ENCODE assay signal across 10 cellular contexts in genomic region chr17:28737770-28738679, GRCh38. TPM values are rescaled to one million over a fixed set of nuclear protein-coding genes. Genes with fewer than 3 reads are reported as not detected.
DNase-seq lines count a peak whose midpoint lies in the region; ATAC-seq, FAIRE-seq and TF ChIP-seq lines count a peak whose summit lies in the region.
"Had no signal": no experiment of that assay in that cellular context is flagged by ENCODE, and none has a peak within 500 bp of the region (broad histone marks: within the 10 kb centered on the region; RNA-seq: fewer than 3 reads in every experiment).

No MANE protein-coding gene starts in this region.

- peaks cover 19% of the 10 kb centered on the region for H3K4me1 ChIP-seq in HepG2 (ENCODE audit: insufficient read depth, low read length)
- peaks cover 23% of the 10 kb centered on the region for H3K4me1 ChIP-seq in MM.1S (ENCODE audit: low read length)
- no peaks in the 10 kb centered on the region for H3K4me1 ChIP-seq in prostate gland (replicated peaks)

- TF ChIP-seq EP300 in HepG2 (IDR thresholded peaks at IDR 0.05; ENCODE audit: low read depth in 2 of 2, low read length in 2 of 2) (no peak), HepG2 (CRISPR knock-in tag; IDR thresholded peaks at IDR 0.05; ENCODE audit: borderline replicate concordance) (no peak)

- 95% methylated on average over 16 of the region's 22 CpGs for WGBS in HepG2 (ENCODE audit: low lambda C conversion rate)
- WGBS in prostate gland, result 85% methylated on average over 22 of the region's 22 CpGs

- in situ Hi-C loops in HepG2 (cut with HindIII; ENCODE audit: extremely low pct_ligation_motif_present, low pct_unique_long_range_greater_than_20kb), result loop anchor here (25.0 kb wide), 1 partner anchor 374 kb away; no protein-coding TSS in a partner anchor

- POLR2A ChIA-PET in HepG2 (lab: Yijun Ruan, JAX), result interaction anchor here (1.2 kb wide), 1 partner anchor 18 kb away, joined by 3 read pairs; the partner anchor contains the start of gene RPL23A

- peaks cover 1% of the 10 kb centered on the region; the same call in 1 of the 2 replicates for H3F3A ChIP-seq in MM.1S (ENCODE audit: insufficient read depth, low read length)

- H3K27ac ChIP-seq in HepG2 (ENCODE audit: extremely low read length, insufficient read depth, low read length), result no peak overlapping the region
- no peak overlapping the region for H3K27ac ChIP-seq in MM.1S (ENCODE audit: low read length)
- H3K27ac ChIP-seq in prostate gland, result no peak overlapping the region
- H3K27ac ChIP-seq: SJSA1 had no signal

- no peaks in the 10 kb centered on the region for H3K9me3 ChIP-seq in HepG2 (ENCODE audit: low read length)
- no peaks in the 10 kb centered on the region for H3K9me3 ChIP-seq in MM.1S (replicated peaks; ENCODE audit: insufficient read depth, low read length)
- H3K9me3 ChIP-seq in prostate gland, result no peaks in the 10 kb centered on the region
- H3K9me3 ChIP-seq: SJSA1 had no signal

- no peak overlapping the region for H3K9ac ChIP-seq in HepG2 (ENCODE audit: insufficient read depth, low read depth, low read length)
- no peak overlapping the region for H3K9ac ChIP-seq in MM.1S (ENCODE audit: low read length)

- intact Hi-C loops in HepG2 (cut with micrococcal nuclease; ENCODE audit: unreplicated experiment) (no loop called here), prostate gland (cut with DNase I) (no loop called here)

- no TSS peak for BruUV-seq in HepG2 (replicated peaks; lab: Mats Ljungman, UMichigan)

- H3K4me3 ChIP-seq in HepG2 (replicated peaks in 1 of 3; ENCODE audit: insufficient read depth in 1 of 3, low read depth in 2 of 3, low read length in 3 of 3) (no peak overlapping the region), MM.1S (ENCODE audit: low read length) (no peak overlapping the region), prostate gland (no peak overlapping the region)
- H3K4me3 ChIP-seq: SJSA1 had no signal

- H3K36me3 ChIP-seq in HepG2 (replicated peaks in 1 of 2; ENCODE audit: control insufficient read depth in 1 of 2, insufficient read depth in 2 of 2, low read length in 2 of 2) (peaks cover 2 to 11% of the 10 kb centered on the region in 2 experiments; a peak in 3 of 5 replicates), MM.1S (replicated peaks; ENCODE audit: insufficient read depth, low read length) (no peaks in the 10 kb centered on the region), prostate gland (peaks cover 0 to 3% of the 10 kb centered on the region in 2 donors)
- H3K36me3 ChIP-seq: SJSA1 had no signal

- ATAC-seq in GM21360 (IDR thresholded peaks at IDR 0.05; ENCODE audit: unreplicated experiment) (peak; percentile 51), HG03520 (IDR thresholded peaks at IDR 0.05; ENCODE audit: unreplicated experiment) (peak; percentile 58), HepG2 (no peak; the same call in 2 of the 3 replicates)

- no peaks in the 10 kb centered on the region for H3K9me2 ChIP-seq in MM.1S (replicated peaks; ENCODE audit: insufficient read depth, low read length)

- no peak for TF ChIP-seq CTCF in HepG2 (CRISPR knock-in tag; IDR thresholded peaks at IDR 0.05)
- no peak for TF ChIP-seq CTCF in MM.1S (IDR thresholded peaks at IDR 0.05; ENCODE audit: low read length)
- TF ChIP-seq CTCF in prostate gland (IDR thresholded peaks at IDR 0.05), result no peak

- TF ChIP-seq RAD21 in HepG2 (CRISPR knock-in tag; IDR thresholded peaks at IDR 0.05), result no peak

- CTCF ChIA-PET in HepG2 (lab: Yijun Ruan, JAX; ENCODE audit: low intra/inter-chr PET ratio, low total read pairs), result no interaction called here

- no peaks in the 10 kb centered on the region for H3K79me2 ChIP-seq in HepG2 (ENCODE audit: insufficient read depth, low read length)
- H3K79me2 ChIP-seq in MM.1S (ENCODE audit: low read length), result no peaks in the 10 kb centered on the region

- FAIRE-seq in HepG2 (lab: Jason Lieb, UNC), result no peak

- peak; percentile 75 for TF ChIP-seq POLR2A in GM15510 (IDR thresholded peaks at IDR 0.05; ENCODE audit: borderline replicate concordance, extremely low read depth, insufficient read length)
- no peak for TF ChIP-seq POLR2A in HepG2 (IDR thresholded peaks at IDR 0.05; ENCODE audit: insufficient read depth in 1 of 2, low read depth in 2 of 2, low read length in 2 of 2)
- TF ChIP-seq POLR2A in prostate gland (IDR thresholded peaks at IDR 0.05), result no peak

- H3K4me2 ChIP-seq in HepG2 (ENCODE audit: low read depth, low read length), result no peak overlapping the region
- H3K4me2 ChIP-seq in MM.1S (ENCODE audit: low read depth, low read length), result no peak overlapping the region

- H2AFZ ChIP-seq in HepG2 (ENCODE audit: low read length) (no peak overlapping the region), MM.1S (ENCODE audit: low read length) (no peak overlapping the region)

- DNase-seq in HepG2 (ENCODE audit: low spot score) (no peak), MM.1S (no peak), NCI-H446 treated with DMSO at 0.1 percent for 48 hours (lab: John Stamatoyannopoulos, UW) (no peak), SK-N-DZ (ENCODE audit: low spot score) (no peak), prostate gland (ENCODE audit: low spot score) (no peak)
- DNase-seq: left cardiac atrium had no signal

- no peaks in the 10 kb centered on the region for H3K27me3 ChIP-seq in HepG2 (ENCODE audit: control insufficient read depth in 1 of 2, insufficient read depth in 2 of 2, low read length in 2 of 2)
- H3K27me3 ChIP-seq in MM.1S (replicated peaks; ENCODE audit: insufficient read depth, low read length), result no peaks in the 10 kb centered on the region
- no peaks in the 10 kb centered on the region for H3K27me3 ChIP-seq in prostate gland (replicated peaks; ENCODE audit: insufficient read depth)
- H3K27me3 ChIP-seq: SJSA1 had no signal

- H4K20me1 ChIP-seq in HepG2 (ENCODE audit: insufficient read depth, low read length) (no peaks in the 10 kb centered on the region), MM.1S (ENCODE audit: insufficient read depth, low read length) (no peaks in the 10 kb centered on the region)

RNA-seq across cellular contexts. Expression of gene TRAF4, which starts 5.8 kb away (rescaled TPM):
- total RNA-seq in HepG2 (2016; rRNA removed; fragmentation: Illumina TruSeq; extraction: Trizol) (56.6 and 89.9 TPM in 2 replicates), prostate gland (10 to 100 TPM; 43.1 to 59.8 TPM)
- 106 and 119 TPM in 2 replicates for total RNA-seq in HepG2 (2016; cell fraction: cytosol; rRNA removed; fragmentation: Illumina TruSeq; extraction: Trizol; ENCODE audit: low read depth)
- 49.2 and 95.4 TPM in 2 replicates for total RNA-seq in HepG2 (2016; cell fraction: insoluble cytoplasmic fraction; rRNA removed; fragmentation: Illumina TruSeq; extraction: Trizol)
- 159 and 170 TPM in 2 replicates for total RNA-seq in HepG2 (2016; cell fraction: membrane; rRNA removed; fragmentation: Illumina TruSeq; extraction: Trizol)
- 106 and 121 TPM in 2 replicates for total RNA-seq in HepG2 (2016; cell fraction: nucleus; rRNA removed; fragmentation: Illumina TruSeq; extraction: Trizol)
- 86.0 and 108 TPM in 2 replicates for polyA plus RNA-seq in HepG2 (2011; rRNA removed)
- polyA plus RNA-seq in HepG2 (2011; cell fraction: cytosol; rRNA removed), result 63.5 and 85.7 TPM in 2 replicates
- polyA plus RNA-seq in HepG2 (2011; cell fraction: nucleus; rRNA removed), result 436 and 553 TPM in 2 replicates
- 35.8 and 50.8 TPM in 2 replicates for polyA plus RNA-seq in HepG2 (2012)
- 89.5 and 97.9 TPM in 2 replicates for polyA plus RNA-seq in HepG2 (2016; cell fraction: cytosol; fragmentation: Illumina TruSeq; extraction: Trizol; ENCODE audit: low read depth)
- polyA plus RNA-seq in HepG2 (2016; cell fraction: insoluble cytoplasmic fraction; fragmentation: Illumina TruSeq; extraction: Trizol; ENCODE audit: low read depth), result 56.9 and 70.9 TPM in 2 replicates
- 144 TPM in 2 replicates for polyA plus RNA-seq in HepG2 (2016; cell fraction: membrane; fragmentation: Illumina TruSeq; extraction: Trizol; ENCODE audit: low read depth)
- polyA plus RNA-seq in HepG2 (2016; cell fraction: nucleus; fragmentation: Illumina TruSeq; extraction: Trizol; ENCODE audit: insufficient read depth, low read depth), result 269 and 270 TPM in 2 replicates
- 250 and 264 TPM in 2 replicates for polyA minus RNA-seq in HepG2 (2011; rRNA and poly(A)+ RNA removed; ENCODE audit: low replicate concordance)
- 43.5 and 58.9 TPM in 2 replicates for polyA minus RNA-seq in HepG2 (2011; cell fraction: cytosol; rRNA and poly(A)+ RNA removed)
- 197 TPM in 2 replicates for polyA minus RNA-seq in HepG2 (2011; cell fraction: nucleus; rRNA and poly(A)+ RNA removed)
- 125 and 130 TPM in 2 replicates for polyA plus RNA-seq in SK-N-DZ (2014; cell fraction: cytosol; rRNA removed)
- 171 and 225 TPM in 2 replicates for polyA plus RNA-seq in SK-N-DZ (2014; cell fraction: nucleus; rRNA removed)

RNA-seq across cellular contexts. Expression of gene NEK8, which starts 9.4 kb away (rescaled TPM):
- total RNA-seq in HepG2 (2016; rRNA removed; fragmentation: Illumina TruSeq; extraction: Trizol) (4.3 and 5.8 TPM in 2 replicates), prostate gland (10 to 100 TPM in 1 of 2 donors, 1 to 10 TPM in 1; 5.1 to 13.2 TPM)
- total RNA-seq in HepG2 (2016; cell fraction: cytosol; rRNA removed; fragmentation: Illumina TruSeq; extraction: Trizol; ENCODE audit: low read depth), result 2.1 and 2.5 TPM in 2 replicates
- 4.6 and 5.8 TPM in 2 replicates for total RNA-seq in HepG2 (2016; cell fraction: insoluble cytoplasmic fraction; rRNA removed; fragmentation: Illumina TruSeq; extraction: Trizol)
- total RNA-seq in HepG2 (2016; cell fraction: membrane; rRNA removed; fragmentation: Illumina TruSeq; extraction: Trizol), result 2.2 and 2.8 TPM in 2 replicates
- total RNA-seq in HepG2 (2016; cell fraction: nucleus; rRNA removed; fragmentation: Illumina TruSeq; extraction: Trizol), result 7.2 and 8.5 TPM in 2 replicates
- 13.5 and 15.6 TPM in 2 replicates for polyA plus RNA-seq in HepG2 (2011; rRNA removed)
- polyA plus RNA-seq in HepG2 (2011; cell fraction: cytosol; rRNA removed), result 6.9 and 8.5 TPM in 2 replicates
- 30.2 and 33.0 TPM in 2 replicates for polyA plus RNA-seq in HepG2 (2011; cell fraction: nucleus; rRNA removed)
- 5.5 and 5.8 TPM in 2 replicates for polyA plus RNA-seq in HepG2 (2012)
- polyA plus RNA-seq in HepG2 (2016; cell fraction: cytosol; fragmentation: Illumina TruSeq; extraction: Trizol; ENCODE audit: low read depth), result 0.73 and 0.88 TPM in 2 replicates
- polyA plus RNA-seq in HepG2 (2016; cell fraction: insoluble cytoplasmic fraction; fragmentation: Illumina TruSeq; extraction: Trizol; ENCODE audit: low read depth), result 4.8 and 5.9 TPM in 2 replicates
- 1.9 and 2.3 TPM in 2 replicates for polyA plus RNA-seq in HepG2 (2016; cell fraction: membrane; fragmentation: Illumina TruSeq; extraction: Trizol; ENCODE audit: low read depth)
- polyA plus RNA-seq in HepG2 (2016; cell fraction: nucleus; fragmentation: Illumina TruSeq; extraction: Trizol; ENCODE audit: insufficient read depth, low read depth), result 20.8 and 23.8 TPM in 2 replicates
- polyA minus RNA-seq in HepG2 (2011; rRNA and poly(A)+ RNA removed; ENCODE audit: low replicate concordance), result 21.9 and 30.0 TPM in 2 replicates
- 1.8 and 2.3 TPM in 2 replicates for polyA minus RNA-seq in HepG2 (2011; cell fraction: cytosol; rRNA and poly(A)+ RNA removed)
- polyA minus RNA-seq in HepG2 (2011; cell fraction: nucleus; rRNA and poly(A)+ RNA removed), result 18.7 and 19.6 TPM in 2 replicates
- 1.6 and 6.7 TPM in 2 replicates for polyA plus RNA-seq in SK-N-DZ (2014; cell fraction: cytosol; rRNA removed)
- 3.6 and 8.4 TPM in 2 replicates for polyA plus RNA-seq in SK-N-DZ (2014; cell fraction: nucleus; rRNA removed)

RNA-seq across cellular contexts. Expression of gene TLCD1, which starts 12.0 kb away (rescaled TPM):
- total RNA-seq in HepG2 (2016; rRNA removed; fragmentation: Illumina TruSeq; extraction: Trizol) (9.6 and 19.6 TPM in 2 replicates), prostate gland (10 to 100 TPM in 1 of 2 donors, 1 to 10 TPM in 1; 5.3 to 19.6 TPM)
- 10.7 and 11.5 TPM in 2 replicates for total RNA-seq in HepG2 (2016; cell fraction: cytosol; rRNA removed; fragmentation: Illumina TruSeq; extraction: Trizol; ENCODE audit: low read depth)
- total RNA-seq in HepG2 (2016; cell fraction: insoluble cytoplasmic fraction; rRNA removed; fragmentation: Illumina TruSeq; extraction: Trizol), result 10.3 and 16.0 TPM in 2 replicates
- 10.0 and 16.0 TPM in 2 replicates for total RNA-seq in HepG2 (2016; cell fraction: membrane; rRNA removed; fragmentation: Illumina TruSeq; extraction: Trizol)
- total RNA-seq in HepG2 (2016; cell fraction: nucleus; rRNA removed; fragmentation: Illumina TruSeq; extraction: Trizol), result 9.9 and 10.3 TPM in 2 replicates
- 14.9 and 18.1 TPM in 2 replicates for polyA plus RNA-seq in HepG2 (2011; rRNA removed)
- polyA plus RNA-seq in HepG2 (2011; cell fraction: cytosol; rRNA removed), result 20.9 and 25.5 TPM in 2 replicates
- 6.9 and 8.8 TPM in 2 replicates for polyA plus RNA-seq in HepG2 (2011; cell fraction: nucleus; rRNA removed)
- 10.5 and 12.7 TPM in 2 replicates for polyA plus RNA-seq in HepG2 (2012)
- 11.3 and 18.1 TPM in 2 replicates for polyA plus RNA-seq in HepG2 (2016; cell fraction: cytosol; fragmentation: Illumina TruSeq; extraction: Trizol; ENCODE audit: low read depth)
- 10.2 and 11.3 TPM in 2 replicates for polyA plus RNA-seq in HepG2 (2016; cell fraction: insoluble cytoplasmic fraction; fragmentation: Illumina TruSeq; extraction: Trizol; ENCODE audit: low read depth)
- 11.2 and 17.1 TPM in 2 replicates for polyA plus RNA-seq in HepG2 (2016; cell fraction: membrane; fragmentation: Illumina TruSeq; extraction: Trizol; ENCODE audit: low read depth)
- 24.7 and 27.8 TPM in 2 replicates for polyA plus RNA-seq in HepG2 (2016; cell fraction: nucleus; fragmentation: Illumina TruSeq; extraction: Trizol; ENCODE audit: insufficient read depth, low read depth)
- polyA minus RNA-seq in HepG2 (2011; rRNA and poly(A)+ RNA removed; ENCODE audit: low replicate concordance), result 20.6 and 67.0 TPM in 2 replicates
- polyA minus RNA-seq in HepG2 (2011; cell fraction: cytosol; rRNA and poly(A)+ RNA removed), result 5.7 and 8.6 TPM in 2 replicates
- polyA minus RNA-seq in HepG2 (2011; cell fraction: nucleus; rRNA and poly(A)+ RNA removed), result 6.7 TPM in 2 replicates
- polyA plus RNA-seq in SK-N-DZ (2014; cell fraction: cytosol; rRNA removed), result 8.8 and 11.8 TPM in 2 replicates
- 7.4 and 7.6 TPM in 2 replicates for polyA plus RNA-seq in SK-N-DZ (2014; cell fraction: nucleus; rRNA removed)

RNA-seq across cellular contexts. Expression of gene RPL23A, which starts 18.2 kb away (rescaled TPM):
- total RNA-seq in HepG2 (2016; rRNA removed; fragmentation: Illumina TruSeq; extraction: Trizol) (1,771 and 1,936 TPM in 2 replicates), prostate gland (100 to 1,000 TPM; 417 to 657 TPM)
- total RNA-seq in HepG2 (2016; cell fraction: cytosol; rRNA removed; fragmentation: Illumina TruSeq; extraction: Trizol; ENCODE audit: low read depth), result 2,822 and 3,167 TPM in 2 replicates
- total RNA-seq in HepG2 (2016; cell fraction: insoluble cytoplasmic fraction; rRNA removed; fragmentation: Illumina TruSeq; extraction: Trizol), result 1,674 and 1,907 TPM in 2 replicates
- total RNA-seq in HepG2 (2016; cell fraction: membrane; rRNA removed; fragmentation: Illumina TruSeq; extraction: Trizol), result 3,777 and 4,030 TPM in 2 replicates
- 614 and 698 TPM in 2 replicates for total RNA-seq in HepG2 (2016; cell fraction: nucleus; rRNA removed; fragmentation: Illumina TruSeq; extraction: Trizol)
- polyA plus RNA-seq in HepG2 (2011; rRNA removed), result 1,550 and 1,876 TPM in 2 replicates
- polyA plus RNA-seq in HepG2 (2011; cell fraction: cytosol; rRNA removed), result 799 and 1,152 TPM in 2 replicates
- polyA plus RNA-seq in HepG2 (2011; cell fraction: nucleus; rRNA removed), result 254 and 402 TPM in 2 replicates
- 2,570 and 3,235 TPM in 2 replicates for polyA plus RNA-seq in HepG2 (2012)
- polyA plus RNA-seq in HepG2 (2016; cell fraction: cytosol; fragmentation: Illumina TruSeq; extraction: Trizol; ENCODE audit: low read depth), result 2,876 and 3,535 TPM in 2 replicates
- polyA plus RNA-seq in HepG2 (2016; cell fraction: insoluble cytoplasmic fraction; fragmentation: Illumina TruSeq; extraction: Trizol; ENCODE audit: low read depth), result 1,761 and 1,897 TPM in 2 replicates
- 3,540 and 3,833 TPM in 2 replicates for polyA plus RNA-seq in HepG2 (2016; cell fraction: membrane; fragmentation: Illumina TruSeq; extraction: Trizol; ENCODE audit: low read depth)
- polyA plus RNA-seq in HepG2 (2016; cell fraction: nucleus; fragmentation: Illumina TruSeq; extraction: Trizol; ENCODE audit: insufficient read depth, low read depth), result 1,018 and 1,064 TPM in 2 replicates
- 414 and 1,016 TPM in 2 replicates for polyA minus RNA-seq in HepG2 (2011; rRNA and poly(A)+ RNA removed; ENCODE audit: low replicate concordance)
- 538 and 592 TPM in 2 replicates for polyA minus RNA-seq in HepG2 (2011; cell fraction: cytosol; rRNA and poly(A)+ RNA removed)
- polyA minus RNA-seq in HepG2 (2011; cell fraction: nucleus; rRNA and poly(A)+ RNA removed), result 303 and 433 TPM in 2 replicates
- 1,168 and 1,695 TPM in 2 replicates for polyA plus RNA-seq in SK-N-DZ (2014; cell fraction: cytosol; rRNA removed)
- 853 and 1,299 TPM in 2 replicates for polyA plus RNA-seq in SK-N-DZ (2014; cell fraction: nucleus; rRNA removed)

RNA-seq across cellular contexts. Expression of gene RAB34, which starts 20.4 kb away (rescaled TPM):
- total RNA-seq in HepG2 (2016; rRNA removed; fragmentation: Illumina TruSeq; extraction: Trizol), result 0.49 TPM in 1 of 2 replicates, not detected in the other
- total RNA-seq in HepG2 (2016; cell fraction: cytosol; rRNA removed; fragmentation: Illumina TruSeq; extraction: Trizol; ENCODE audit: low read depth), result not detected in 2 replicates
- 0.17 TPM in 1 of 2 replicates, not detected in the other for total RNA-seq in HepG2 (2016; cell fraction: insoluble cytoplasmic fraction; rRNA removed; fragmentation: Illumina TruSeq; extraction: Trizol)
- total RNA-seq in HepG2 (2016; cell fraction: membrane; rRNA removed; fragmentation: Illumina TruSeq; extraction: Trizol), result 0.41 TPM in 1 of 2 replicates, not detected in the other
- total RNA-seq in HepG2 (2016; cell fraction: nucleus; rRNA removed; fragmentation: Illumina TruSeq; extraction: Trizol), result not detected in 2 replicates
- polyA plus RNA-seq in HepG2 (2011; rRNA removed), result not detected in 2 replicates
- 0.16 and 0.24 TPM in 2 replicates for polyA plus RNA-seq in HepG2 (2011; cell fraction: cytosol; rRNA removed)
- polyA plus RNA-seq in HepG2 (2011; cell fraction: nucleus; rRNA removed), result 0.31 and 0.50 TPM in 2 replicates
- not detected in 2 replicates for polyA plus RNA-seq in HepG2 (2012)
- polyA plus RNA-seq in HepG2 (2016; cell fraction: cytosol; fragmentation: Illumina TruSeq; extraction: Trizol; ENCODE audit: low read depth), result not detected in 2 replicates
- polyA plus RNA-seq in HepG2 (2016; cell fraction: insoluble cytoplasmic fraction; fragmentation: Illumina TruSeq; extraction: Trizol; ENCODE audit: low read depth), result 0.43 TPM in 1 of 2 replicates, not detected in the other
- polyA plus RNA-seq in HepG2 (2016; cell fraction: membrane; fragmentation: Illumina TruSeq; extraction: Trizol; ENCODE audit: low read depth), result not detected in 2 replicates
- polyA plus RNA-seq in HepG2 (2016; cell fraction: nucleus; fragmentation: Illumina TruSeq; extraction: Trizol; ENCODE audit: insufficient read depth, low read depth), result 1.2 TPM in 1 of 2 replicates, not detected in the other
- polyA minus RNA-seq in HepG2 (2011; rRNA and poly(A)+ RNA removed; ENCODE audit: low replicate concordance), result 0.36 and 236 TPM in 2 replicates
- 1.6 and 2.4 TPM in 2 replicates for polyA minus RNA-seq in HepG2 (2011; cell fraction: cytosol; rRNA and poly(A)+ RNA removed)
- 0.52 and 0.62 TPM in 2 replicates for polyA minus RNA-seq in HepG2 (2011; cell fraction: nucleus; rRNA and poly(A)+ RNA removed)
- polyA plus RNA-seq in SK-N-DZ (2014; cell fraction: cytosol; rRNA removed), result 50.8 and 51.5 TPM in 2 replicates
- 124 and 148 TPM in 2 replicates for polyA plus RNA-seq in SK-N-DZ (2014; cell fraction: nucleus; rRNA removed)
- 100 to 1,000 TPM; 165 to 181 TPM for total RNA-seq in prostate gland
